Comparison of ENCODE assay signal across 12 cellular contexts in the genomic region with DNA sequence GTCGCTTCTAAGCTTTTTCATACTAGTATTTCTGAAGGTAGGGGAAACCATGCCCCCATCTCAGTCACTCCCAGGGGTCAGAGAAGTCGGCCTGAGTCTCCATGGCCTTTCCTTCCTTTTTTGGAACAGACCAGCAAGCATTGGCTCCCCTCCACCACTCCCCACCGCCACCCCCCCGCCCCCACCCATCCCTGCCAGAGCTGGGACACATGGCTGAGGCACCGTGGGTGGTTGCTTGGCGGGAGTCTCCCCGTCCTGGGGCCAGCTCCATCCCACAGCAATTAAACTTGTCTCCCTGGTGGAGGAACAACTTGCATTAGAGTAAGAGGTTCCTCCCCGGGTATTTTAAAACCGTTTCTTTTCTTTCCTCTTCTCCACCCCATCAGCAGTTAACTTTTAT.
DNase-seq lines count a peak whose midpoint lies in the region; ATAC-seq lines count a peak whose summit lies in the region.
"Had no signal": no experiment of that assay in that cellular context is flagged by ENCODE, and none has a peak within 500 bp of the region (broad histone marks: within the 10 kb centered on the region; RNA-seq: fewer than 3 reads in every experiment).

No MANE protein-coding gene starts in this region.

- no peaks in the 10 kb centered on the region for H3K4me1 ChIP-seq in right cardiac atrium (ENCODE audit: control insufficient read depth, insufficient read depth, low read length)

- H3K27me3 ChIP-seq in H7 (ENCODE audit: control insufficient read depth, insufficient read depth, low read length) (no peaks in the 10 kb centered on the region), right cardiac atrium (ENCODE audit: control insufficient read depth, insufficient read depth) (no peaks in the 10 kb centered on the region)

- H3K27ac ChIP-seq in right cardiac atrium (ENCODE audit: low read length), result no peak overlapping the region
- H3K27ac ChIP-seq: GM23248 had no signal

- peak; percentile 8 for DNase-seq in Ammon's horn (ENCODE audit: low spot score)
- peak; percentile 7 for DNase-seq in H7
- DNase-seq in NCI-H748 (lab: John Stamatoyannopoulos, UW; ENCODE audit: unreplicated experiment), result peak; percentile 64
- DNase-seq in right cardiac atrium, result peak; percentile 19 to 70 (median 67)
- DNase-seq in HUDEP-2 (lab: John Stamatoyannopoulos, UW; ENCODE audit: unreplicated experiment in 76 of 76), result no peak
- DNase-seq in posterior vena cava (ENCODE audit: low spot score), result no peak
- DNase-seq: CD4-positive, CD25-positive, alpha-beta regulatory T cell; DMS79; GM23248; NCI-H1048 had no signal

- no peaks in the 10 kb centered on the region for H3K9me3 ChIP-seq in right cardiac atrium (ENCODE audit: control insufficient read depth, low read length)

- H3K36me3 ChIP-seq in H7 (replicated peaks; ENCODE audit: control insufficient read depth, insufficient read depth, low read length), result no peaks in the 10 kb centered on the region

- ATAC-seq in right cardiac atrium (peak in 1 of 2 donors; percentile 61), HG03439 (IDR thresholded peaks at IDR 0.05; ENCODE audit: unreplicated experiment) (no peak), GM21515 (IDR thresholded peaks at IDR 0.05; ENCODE audit: unreplicated experiment) (no peak)

- H3K4me3 ChIP-seq in H7 (ENCODE audit: insufficient read depth, low read depth, low read length) (no peak overlapping the region), right cardiac atrium (ENCODE audit: low read length) (no peak overlapping the region)
- H3K4me3 ChIP-seq: GM23248 had no signal

- 66% methylated on average over 9 of the region's 9 CpGs for WGBS in right cardiac atrium

- intact Hi-C loops in right cardiac atrium (cut with DNase I) (no loop called here), posterior vena cava (cut with DNase I) (no loop called here)

Comparison
In these comparisons a context has a peak if more than half of its experiments do, and no peak if none do; other contexts are left out.
1. DNase-seq: peak in Ammon's horn (single experiment), H7 (single experiment), NCI-H748 (single experiment) and right cardiac atrium (3 of 3); none in HUDEP-2 (0 of 76) and posterior vena cava (single experiment).